Comparison of ENCODE assay signal across 10 cellular contexts in genomic region chr10:35821339-35821911, GRCh38.
DNase-seq lines count a peak whose midpoint lies in the region; ATAC-seq and TF ChIP-seq lines count a peak whose summit lies in the region.
"Had no signal": no experiment of that assay in that cellular context is flagged by ENCODE, and none has a peak within 500 bp of the region (broad histone marks: within the 10 kb centered on the region; RNA-seq: fewer than 3 reads in every experiment).

No MANE protein-coding gene starts in this region.

- H3K9me3 ChIP-seq in HEK293 (ENCODE audit: control insufficient read depth, insufficient read depth, low read depth, low read length), result no peaks in the 10 kb centered on the region
- H3K9me3 ChIP-seq: Peyer's patch had no signal

- CTCF ChIA-PET in HEK293 (lab: Yijun Ruan, JAX), result interaction anchor here (0.6 to 1.0 kb wide), 2 partner anchors 15 to 36 kb away, joined by 3 read pairs; no protein-coding TSS in a partner anchor

- peak; percentile 65 for ATAC-seq in GM18505 (IDR thresholded peaks at IDR 0.05; ENCODE audit: unreplicated experiment)
- no peak for ATAC-seq in omental fat pad (ENCODE audit: low FRiP score)

- POLR2A ChIA-PET in HEK293 (lab: Yijun Ruan, JAX), result no interaction called here

- peak; percentile 1 for DNase-seq in M059J (ENCODE audit: low read depth)
- peak; percentile 18 for DNase-seq in fibroblast of villous mesenchyme (ENCODE audit: low read depth)
- no peak for DNase-seq in omental fat pad (ENCODE audit: low spot score)
- DNase-seq in cerebellum (ENCODE audit: low spot score), result no peak
- no peak for DNase-seq in hepatic stellate cell (ENCODE audit: low spot score)
- DNase-seq in activated effector memory CD4-positive, alpha-beta T cell treated with Interleukin-2 at 50 U/mL for 16 hours, result no peak
- DNase-seq: stimulated activated CD4-positive, alpha-beta T cell treated with anti-CD3 and anti-CD28 coated beads, Interleukin-2, amount 100 ng/mL, for 24 hours had no signal

- H3K4me1 ChIP-seq in HEK293 (ENCODE audit: control insufficient read depth, insufficient read depth, low read length), result peaks cover 9% of the 10 kb centered on the region
- H3K4me1 ChIP-seq: Peyer's patch had no signal

- no peak for TF ChIP-seq CTCF in HEK293 (tag by site-specific recombination; IDR thresholded peaks at IDR 0.05)
- TF ChIP-seq CTCF in fibroblast of villous mesenchyme (IDR thresholded peaks at IDR 0.05; ENCODE audit: insufficient read depth, low read depth, low read length), result no peak
- TF ChIP-seq CTCF in omental fat pad (IDR thresholded peaks at IDR 0.05), result no peak

- no peak overlapping the region for H3K4me3 ChIP-seq in HEK293 (ENCODE audit: low read depth, low read length)
- H3K4me3 ChIP-seq in fibroblast of villous mesenchyme (ENCODE audit: low read depth, low read length), result no peak overlapping the region
- H3K4me3 ChIP-seq: Peyer's patch had no signal

- TF ChIP-seq POLR2A in GM18505 (IDR thresholded peaks at IDR 0.05; ENCODE audit: borderline replicate concordance, extremely low read depth, insufficient read depth, insufficient read length), result no peak

- H3K36me3 ChIP-seq in HEK293 (ENCODE audit: control insufficient read depth in 2 of 2, insufficient read depth in 1 of 2, low read length in 2 of 2), result no peaks in the 10 kb centered on the region
- H3K36me3 ChIP-seq: Peyer's patch had no signal

- peak overlapping the region; percentile 64 for H3K27ac ChIP-seq in HEK293 (ENCODE audit: extremely low read depth, low read depth, low read length)
- H3K27ac ChIP-seq: Peyer's patch had no signal

TF ChIP-seq in HEK293, 187 proteins besides CTCF, POLR2A, EP300 and RAD21 (continues in another document):
- TF ChIP-seq ZNF292 (tag by site-specific recombination; IDR thresholded peaks at IDR 0.05; ENCODE audit: borderline replicate concordance, low read depth), result no peak
- TF ChIP-seq ZNF837 (tag by site-specific recombination; IDR thresholded peaks at IDR 0.05), result no peak
- TF ChIP-seq OSR2 (tag by site-specific recombination; IDR thresholded peaks at IDR 0.05), result peak; percentile 95
- TF ChIP-seq, protein P1, sequence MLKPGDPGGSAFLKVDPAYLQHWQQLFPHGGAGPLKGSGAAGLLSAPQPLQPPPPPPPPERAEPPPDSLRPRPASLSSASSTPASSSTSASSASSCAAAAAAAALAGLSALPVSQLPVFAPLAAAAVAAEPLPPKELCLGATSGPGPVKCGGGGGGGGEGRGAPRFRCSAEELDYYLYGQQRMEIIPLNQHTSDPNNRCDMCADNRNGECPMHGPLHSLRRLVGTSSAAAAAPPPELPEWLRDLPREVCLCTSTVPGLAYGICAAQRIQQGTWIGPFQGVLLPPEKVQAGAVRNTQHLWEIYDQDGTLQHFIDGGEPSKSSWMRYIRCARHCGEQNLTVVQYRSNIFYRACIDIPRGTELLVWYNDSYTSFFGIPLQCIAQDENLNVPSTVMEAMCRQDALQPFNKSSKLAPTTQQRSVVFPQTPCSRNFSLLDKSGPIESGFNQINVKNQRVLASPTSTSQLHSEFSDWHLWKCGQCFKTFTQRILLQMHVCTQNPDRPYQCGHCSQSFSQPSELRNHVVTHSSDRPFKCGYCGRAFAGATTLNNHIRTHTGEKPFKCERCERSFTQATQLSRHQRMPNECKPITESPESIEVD (tag by site-specific recombination; IDR thresholded peaks at IDR 0.05), result peak; percentile 85
- peak; percentile 91 for TF ChIP-seq BCL6B (tag by site-specific recombination; IDR thresholded peaks at IDR 0.05)
- TF ChIP-seq FEZF1 (tag by site-specific recombination; IDR thresholded peaks at IDR 0.05), result peak; percentile 93
- peak; percentile 98 for TF ChIP-seq ZNF341 (tag by site-specific recombination; IDR thresholded peaks at IDR 0.05; ENCODE audit: low read depth)
- peak; percentile 31; the same call in 1 of the 2 replicates for TF ChIP-seq ZBTB21 (tag by site-specific recombination; IDR thresholded peaks at IDR 0.05)
- TF ChIP-seq KLF7 (tag by site-specific recombination; IDR thresholded peaks at IDR 0.05; ENCODE audit: borderline replicate concordance), result no peak
- no peak for TF ChIP-seq INSM2 (tag by site-specific recombination; IDR thresholded peaks at IDR 0.05)
- peak; percentile 97 for TF ChIP-seq WT1 (tag by site-specific recombination; IDR thresholded peaks at IDR 0.05)
- TF ChIP-seq ZNF555 (tag by site-specific recombination; conservative IDR thresholded peaks at IDR 0.05), result no peak
- no peak for TF ChIP-seq ZNF169 (tag by site-specific recombination; IDR thresholded peaks at IDR 0.05)
- peak; percentile 71 for TF ChIP-seq HOXD13 (CRISPR knock-in tag; IDR thresholded peaks at IDR 0.05; ENCODE audit: borderline replicate concordance)
- TF ChIP-seq ZNF549 (tag by site-specific recombination; IDR thresholded peaks at IDR 0.05), result no peak
- TF ChIP-seq, protein P2, sequence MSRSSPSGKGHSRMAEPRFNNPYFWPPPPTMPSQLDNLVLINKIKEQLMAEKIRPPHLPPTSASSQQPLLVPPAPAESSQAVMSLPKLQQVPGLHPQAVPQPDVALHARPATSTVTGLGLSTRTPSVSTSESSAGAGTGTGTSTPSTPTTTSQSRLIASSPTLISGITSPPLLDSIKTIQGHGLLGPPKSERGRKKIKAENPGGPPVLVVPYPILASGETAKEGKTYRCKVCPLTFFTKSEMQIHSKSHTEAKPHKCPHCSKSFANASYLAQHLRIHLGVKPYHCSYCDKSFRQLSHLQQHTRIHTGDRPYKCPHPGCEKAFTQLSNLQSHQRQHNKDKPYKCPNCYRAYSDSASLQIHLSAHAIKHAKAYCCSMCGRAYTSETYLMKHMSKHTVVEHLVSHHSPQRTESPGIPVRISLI (tag by site-specific recombination; IDR thresholded peaks at IDR 0.05), result no peak
- no peak for TF ChIP-seq ZNF211 (tag by site-specific recombination; IDR thresholded peaks at IDR 0.05; ENCODE audit: low read depth)
- no peak for TF ChIP-seq ZBTB26 (tag by site-specific recombination; optimal IDR thresholded peaks at IDR 0.05)
- TF ChIP-seq YY2 (tag by site-specific recombination; IDR thresholded peaks at IDR 0.05), result no peak
- TF ChIP-seq ZBTB8A (tag by site-specific recombination; IDR thresholded peaks at IDR 0.05), result peak; percentile 34; the same call in 1 of the 2 replicates
- peak; percentile 34; the same call in 1 of the 2 replicates for TF ChIP-seq ZNF629 (tag by site-specific recombination; IDR thresholded peaks at IDR 0.05)
- TF ChIP-seq ZNF660 (tag by site-specific recombination; IDR thresholded peaks at IDR 0.05), result peak; percentile 62; the same call in 1 of the 2 replicates
- TF ChIP-seq, protein P3, sequence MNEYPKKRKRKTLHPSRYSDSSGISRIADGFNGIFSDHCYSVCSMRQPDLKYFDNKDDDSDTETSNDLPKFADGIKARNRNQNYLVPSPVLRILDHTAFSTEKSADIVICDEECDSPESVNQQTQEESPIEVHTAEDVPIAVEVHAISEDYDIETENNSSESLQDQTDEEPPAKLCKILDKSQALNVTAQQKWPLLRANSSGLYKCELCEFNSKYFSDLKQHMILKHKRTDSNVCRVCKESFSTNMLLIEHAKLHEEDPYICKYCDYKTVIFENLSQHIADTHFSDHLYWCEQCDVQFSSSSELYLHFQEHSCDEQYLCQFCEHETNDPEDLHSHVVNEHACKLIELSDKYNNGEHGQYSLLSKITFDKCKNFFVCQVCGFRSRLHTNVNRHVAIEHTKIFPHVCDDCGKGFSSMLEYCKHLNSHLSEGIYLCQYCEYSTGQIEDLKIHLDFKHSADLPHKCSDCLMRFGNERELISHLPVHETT (tag by site-specific recombination; IDR thresholded peaks at IDR 0.05), result no peak
- no peak for TF ChIP-seq ZNF473 (tag by site-specific recombination; IDR thresholded peaks at IDR 0.05)
- no peak for TF ChIP-seq BCL11A (tag by site-specific recombination; IDR thresholded peaks at IDR 0.05; ENCODE audit: low read depth)
- no peak for TF ChIP-seq ZBTB7A (tag by site-specific recombination; IDR thresholded peaks at IDR 0.05; ENCODE audit: low read depth)

Comparison
In these comparisons a context has a peak if more than half of its experiments do, and no peak if none do; other contexts are left out.
1. DNase-seq: peak in M059J (single experiment) and fibroblast of villous mesenchyme (single experiment); none in omental fat pad (single experiment), cerebellum (single experiment), hepatic stellate cell (single experiment) and activated effector memory CD4-positive, alpha-beta T cell treated with Interleukin-2 at 50 U/mL for 16 hours (single experiment).